1 cellular context compared by ENCODE assay signal in the genomic region with DNA sequence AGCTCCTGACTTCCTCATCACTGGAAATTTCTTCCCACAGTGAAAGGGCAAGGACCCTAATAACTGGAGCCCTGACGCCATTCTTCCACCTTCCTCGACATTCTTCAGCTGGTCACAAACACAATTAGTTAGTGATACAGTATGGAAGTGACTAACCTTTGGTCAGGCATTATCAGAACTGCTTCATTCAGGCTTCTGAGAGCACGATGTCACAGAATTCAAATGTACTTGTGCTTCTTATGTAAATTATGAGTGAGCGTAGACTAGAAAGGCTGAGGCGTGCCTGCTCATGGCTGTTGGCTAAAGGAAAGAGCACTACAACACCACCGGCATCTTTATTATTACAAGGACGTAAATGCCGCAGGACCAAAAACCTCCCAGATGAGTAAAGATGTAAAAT.
TF ChIP-seq lines count a peak whose summit lies in the region.

No MANE protein-coding gene starts in this region.

TF ChIP-seq in A549, 52 proteins besides CTCF, POLR2A, EP300 and RAD21 (continued from another document):
- TF ChIP-seq, protein P1, sequence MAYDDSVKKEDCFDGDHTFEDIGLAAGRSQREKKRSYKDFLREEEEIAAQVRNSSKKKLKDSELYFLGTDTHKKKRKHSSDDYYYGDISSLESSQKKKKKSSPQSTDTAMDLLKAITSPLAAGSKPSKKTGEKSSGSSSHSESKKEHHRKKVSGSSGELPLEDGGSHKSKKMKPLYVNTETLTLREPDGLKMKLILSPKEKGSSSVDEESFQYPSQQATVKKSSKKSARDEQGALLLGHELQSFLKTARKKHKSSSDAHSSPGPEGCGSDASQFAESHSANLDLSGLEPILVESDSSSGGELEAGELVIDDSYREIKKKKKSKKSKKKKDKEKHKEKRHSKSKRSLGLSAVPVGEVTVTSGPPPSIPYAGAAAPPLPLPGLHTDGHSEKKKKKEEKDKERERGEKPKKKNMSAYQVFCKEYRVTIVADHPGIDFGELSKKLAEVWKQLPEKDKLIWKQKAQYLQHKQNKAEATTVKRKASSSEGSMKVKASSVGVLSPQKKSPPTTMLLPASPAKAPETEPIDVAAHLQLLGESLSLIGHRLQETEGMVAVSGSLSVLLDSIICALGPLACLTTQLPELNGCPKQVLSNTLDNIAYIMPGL (CRISPR knock-in tag; IDR thresholded peaks at IDR 0.05; ENCODE audit: borderline replicate concordance), result no peak
- no peak for TF ChIP-seq NPAS2 (CRISPR knock-in tag; IDR thresholded peaks at IDR 0.05; ENCODE audit: borderline replicate concordance)
- no peak for TF ChIP-seq CEBPB (IDR thresholded peaks at IDR 0.05)
- TF ChIP-seq CBX2 (IDR thresholded peaks at IDR 0.05; ENCODE audit: borderline replicate concordance, low read depth), result no peak
- TF ChIP-seq HOXB13 (CRISPR knock-in tag; IDR thresholded peaks at IDR 0.05; ENCODE audit: low read depth), result no peak
- no peak for TF ChIP-seq ZSCAN20 (CRISPR knock-in tag; IDR thresholded peaks at IDR 0.05)
- TF ChIP-seq, protein P2, sequence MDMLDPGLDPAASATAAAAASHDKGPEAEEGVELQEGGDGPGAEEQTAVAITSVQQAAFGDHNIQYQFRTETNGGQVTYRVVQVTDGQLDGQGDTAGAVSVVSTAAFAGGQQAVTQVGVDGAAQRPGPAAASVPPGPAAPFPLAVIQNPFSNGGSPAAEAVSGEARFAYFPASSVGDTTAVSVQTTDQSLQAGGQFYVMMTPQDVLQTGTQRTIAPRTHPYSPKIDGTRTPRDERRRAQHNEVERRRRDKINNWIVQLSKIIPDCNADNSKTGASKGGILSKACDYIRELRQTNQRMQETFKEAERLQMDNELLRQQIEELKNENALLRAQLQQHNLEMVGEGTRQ (IDR thresholded peaks at IDR 0.05), result no peak
- TF ChIP-seq, protein P3, sequence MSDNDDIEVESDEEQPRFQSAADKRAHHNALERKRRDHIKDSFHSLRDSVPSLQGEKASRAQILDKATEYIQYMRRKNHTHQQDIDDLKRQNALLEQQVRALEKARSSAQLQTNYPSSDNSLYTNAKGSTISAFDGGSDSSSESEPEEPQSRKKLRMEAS (IDR thresholded peaks at IDR 0.05), result no peak
- no peak for TF ChIP-seq SMC3 (IDR thresholded peaks at IDR 0.05)
- TF ChIP-seq, protein P4, sequence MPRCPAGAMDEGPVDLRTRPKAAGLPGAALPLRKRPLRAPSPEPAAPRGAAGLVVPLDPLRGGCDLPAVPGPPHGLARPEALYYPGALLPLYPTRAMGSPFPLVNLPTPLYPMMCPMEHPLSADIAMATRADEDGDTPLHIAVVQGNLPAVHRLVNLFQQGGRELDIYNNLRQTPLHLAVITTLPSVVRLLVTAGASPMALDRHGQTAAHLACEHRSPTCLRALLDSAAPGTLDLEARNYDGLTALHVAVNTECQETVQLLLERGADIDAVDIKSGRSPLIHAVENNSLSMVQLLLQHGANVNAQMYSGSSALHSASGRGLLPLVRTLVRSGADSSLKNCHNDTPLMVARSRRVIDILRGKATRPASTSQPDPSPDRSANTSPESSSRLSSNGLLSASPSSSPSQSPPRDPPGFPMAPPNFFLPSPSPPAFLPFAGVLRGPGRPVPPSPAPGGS (IDR thresholded peaks at IDR 0.05), result no peak
- TF ChIP-seq ZFP36 (IDR thresholded peaks at IDR 0.05; ENCODE audit: borderline replicate concordance, partially characterized antibody), result no peak
- no peak for TF ChIP-seq HEYL (CRISPR knock-in tag; IDR thresholded peaks at IDR 0.05)
- TF ChIP-seq HDAC2 (IDR thresholded peaks at IDR 0.05), result no peak
- no peak for TF ChIP-seq SREBF2 (IDR thresholded peaks at IDR 0.05)
- TF ChIP-seq POLR2AphosphoS2 (conservative IDR thresholded peaks at IDR 0.05; ENCODE audit: low read length), result no peak
